Comparison of ENCODE assay signal across 8 cellular contexts in genomic region chrX:2610246-2611170, GRCh38.
DNase-seq lines count a peak whose midpoint lies in the region; ATAC-seq and TF ChIP-seq lines count a peak whose summit lies in the region.

No MANE protein-coding gene starts in this region.

- CTCF ChIA-PET in IMR-90 (lab: Yijun Ruan, JAX), result no interaction called here

- no peak overlapping the region for H3K56ac ChIP-seq in IMR-90 (ENCODE audit: extremely low read depth, insufficient read depth, low read length)

- no peak overlapping the region for H2BK20ac ChIP-seq in IMR-90 (ENCODE audit: low read depth, low read length)

- H3K9me3 ChIP-seq in IMR-90 (ENCODE audit: control insufficient read depth, insufficient read depth, low read length), result no peaks in the 10 kb centered on the region
- no peaks in the 10 kb centered on the region for H3K9me3 ChIP-seq in muscle layer of duodenum (ENCODE audit: control insufficient read depth in 1 of 2, low read length in 2 of 2)
- H3K9me3 ChIP-seq in BE2C, result no peaks in the 10 kb centered on the region

- no peak overlapping the region for H2AFZ ChIP-seq in IMR-90 (replicated peaks; ENCODE audit: low read length, poor library complexity)

- WGBS in IMR-90 (ENCODE audit: extremely low coverage in 2 of 2, insufficient read length in 1 of 2), 2 experiments, result 22% methylated on average over 5 of the region's 10 CpGs; no CpG with 5 or more reads in 1 of the 2 experiments

- peaks cover 6% of the 10 kb centered on the region for H3K4me1 ChIP-seq in IMR-90 (ENCODE audit: control insufficient read depth, insufficient read depth, low read length)
- H3K4me1 ChIP-seq in muscle layer of duodenum (ENCODE audit: control insufficient read depth in 1 of 2, insufficient read depth in 2 of 2, low read length in 2 of 2), result peaks cover 10 to 12% of the 10 kb centered on the region in 2 donors
- H3K4me1 ChIP-seq in BE2C, result no peaks in the 10 kb centered on the region

- no peak overlapping the region for H3K23ac ChIP-seq in IMR-90 (ENCODE audit: low read depth, low read length)

- peak overlapping the region; percentile 94 for H3K4me2 ChIP-seq in IMR-90 (ENCODE audit: low read depth, low read length)

- in situ Hi-C loops in IMR-90 (cut with MboI; ENCODE audit: low sequenced_read_pairs), result no loop called here

- TF ChIP-seq RAD21 in IMR-90 (IDR thresholded peaks at IDR 0.05; ENCODE audit: low read length), result no peak

- H2BK5ac ChIP-seq in IMR-90 (ENCODE audit: low read depth, low read length, poor library complexity, severe bottlenecking), result no peak overlapping the region

- H3K18ac ChIP-seq in IMR-90 (ENCODE audit: low read depth, low read length), result no peak overlapping the region

- no peak overlapping the region for H2BK15ac ChIP-seq in IMR-90 (ENCODE audit: low read depth, low read length)

- H2AK5ac ChIP-seq in IMR-90 (ENCODE audit: low read depth, low read length), result no peak overlapping the region

- H3K27ac ChIP-seq in IMR-90 (ENCODE audit: insufficient read depth, low read length) (no peak overlapping the region), muscle layer of duodenum (ENCODE audit: low read length) (peak overlapping the region; percentile 31)

- ATAC-seq in IMR-90 (ENCODE audit: low read depth) (no peak), left lobe of liver (no peak)

- H4K20me1 ChIP-seq in IMR-90 (ENCODE audit: insufficient read depth, low read length), result no peaks in the 10 kb centered on the region

- H4K8ac ChIP-seq in IMR-90 (ENCODE audit: low read depth in 2 of 2, low read length in 2 of 2), result no peak overlapping the region

- no peak for TF ChIP-seq CTCF in AG09309 (IDR thresholded peaks at IDR 0.05; ENCODE audit: control insufficient read depth, insufficient read depth, low read depth, low read length, missing control alignments)
- no peak for TF ChIP-seq CTCF in IMR-90 (conservative IDR thresholded peaks at IDR 0.05; ENCODE audit: low read depth, low read length)
- TF ChIP-seq CTCF in cardiac fibroblast (IDR thresholded peaks at IDR 0.05; ENCODE audit: low read depth, low read length), result no peak
- TF ChIP-seq CTCF in BE2C (IDR thresholded peaks at IDR 0.05; ENCODE audit: low read depth, low read length), result no peak

- DNase-seq in AG09309 (ENCODE audit: low read depth), result no peak
- DNase-seq in IMR-90, result peak; percentile 20
- DNase-seq in cardiac fibroblast (ENCODE audit: low read depth in 2 of 2), result peak in 1 of 2 donors; percentile 60
- DNase-seq in left lobe of liver (ENCODE audit: low spot score), result no peak
- no peak for DNase-seq in BE2C
- no peak for DNase-seq in posterior cingulate gyrus
- DNase-seq in NCI-H2171 (lab: John Stamatoyannopoulos, UW), result no peak

- BruUV-seq in IMR-90 (replicated peaks; lab: Mats Ljungman, UMichigan), result no TSS peak

- H3K14ac ChIP-seq in IMR-90 (replicated peaks; ENCODE audit: low read depth, low read length), result no peak overlapping the region

- peaks cover 5% of the 10 kb centered on the region; the same call in 1 of the 2 replicates for H3K9me1 ChIP-seq in IMR-90 (ENCODE audit: insufficient read depth, low read length)

- H3K27me3 ChIP-seq in IMR-90 (ENCODE audit: control insufficient read depth, insufficient read depth, low read length) (no peaks in the 10 kb centered on the region), muscle layer of duodenum (ENCODE audit: low read depth, low read length) (no peaks in the 10 kb centered on the region), BE2C (no peaks in the 10 kb centered on the region)

- TF ChIP-seq POLR2A in IMR-90 (IDR thresholded peaks at IDR 0.05; ENCODE audit: low read depth, low read length), result no peak

- H3K79me1 ChIP-seq in IMR-90 (ENCODE audit: low read depth in 1 of 2, low read length in 2 of 2), result peaks cover 8 to 12% of the 10 kb centered on the region in 2 experiments; a peak in 3 of 4 replicates

- POLR2A ChIA-PET in IMR-90 (lab: Charles Lee; ENCODE audit: unreplicated experiment), result no interaction called here

- no peak overlapping the region for H4K91ac ChIP-seq in IMR-90 (ENCODE audit: insufficient read depth, low read depth, low read length)

- H4K5ac ChIP-seq in IMR-90 (ENCODE audit: low read depth, low read length), result no peak overlapping the region

- dilution Hi-C loops in IMR-90 (cut with HindIII; ENCODE audit: low sequenced_read_pairs, unreplicated experiment), result no loop called here

- peak overlapping the region; percentile 51; the same call in 1 of the 2 replicates for H3K9ac ChIP-seq in IMR-90 (ENCODE audit: low read depth, low read length)

- no peak overlapping the region for H2BK120ac ChIP-seq in IMR-90 (ENCODE audit: low read depth, low read length)

- intact Hi-C loops in IMR-90 (cut with micrococcal nuclease) (loop anchor here (5.0 kb wide), 1 partner anchor 1158 kb away; the partner anchor contains the start of gene ASMTL), posterior cingulate gyrus (cut with DNase I) (no loop called here)

- H2AK9ac ChIP-seq in IMR-90 (replicated peaks; ENCODE audit: low read depth, low read length, poor library complexity), result no peak overlapping the region

- H3K36me3 ChIP-seq in IMR-90 (ENCODE audit: control insufficient read depth, insufficient read depth, low read length) (no peaks in the 10 kb centered on the region), muscle layer of duodenum (ENCODE audit: control insufficient read depth in 1 of 2, insufficient read depth in 2 of 2, low read length in 2 of 2) (peaks cover 0 to 2% of the 10 kb centered on the region in 2 donors), BE2C (no peaks in the 10 kb centered on the region)

- H3K4ac ChIP-seq in IMR-90 (ENCODE audit: low read depth, low read length), result no peak overlapping the region

- H3K4me3 ChIP-seq in AG09309 (ENCODE audit: control insufficient read depth, low read depth, low read length), result peak overlapping the region; percentile 96
- peak overlapping the region; percentile 10 for H3K4me3 ChIP-seq in IMR-90 (ENCODE audit: insufficient read depth, low read depth, low read length)
- H3K4me3 ChIP-seq in cardiac fibroblast (replicated peaks in 1 of 2; ENCODE audit: low read depth in 2 of 2, low read length in 2 of 2), result peak overlapping the region; percentile 84 to 90
- peak overlapping the region; percentile 87 to 94 for H3K4me3 ChIP-seq in muscle layer of duodenum (ENCODE audit: low read depth in 1 of 2, low read length in 2 of 2)
- no peak overlapping the region for H3K4me3 ChIP-seq in BE2C (ENCODE audit: low read depth, low read length)

TF ChIP-seq in IMR-90, 13 proteins besides CTCF, POLR2A, EP300 and RAD21:
- no peak for TF ChIP-seq USF2 (IDR thresholded peaks at IDR 0.05; ENCODE audit: low read depth, low read length)
- no peak for TF ChIP-seq RCOR1 (IDR thresholded peaks at IDR 0.05; ENCODE audit: insufficient replicate concordance, low read length)
- no peak for TF ChIP-seq BHLHE40 (IDR thresholded peaks at IDR 0.05; ENCODE audit: low read depth, low read length)
- no peak for TF ChIP-seq MAZ (IDR thresholded peaks at IDR 0.05; ENCODE audit: borderline replicate concordance, low read depth, low read length)
- TF ChIP-seq NFE2L2 (IDR thresholded peaks at IDR 0.05; ENCODE audit: low read depth, low read length), result no peak
- TF ChIP-seq SMC3 (IDR thresholded peaks at IDR 0.05; ENCODE audit: low read depth, low read length), result no peak
- TF ChIP-seq FOS (IDR thresholded peaks at IDR 0.05; ENCODE audit: low read depth, low read length), result no peak
- TF ChIP-seq MXI1 (IDR thresholded peaks at IDR 0.05; ENCODE audit: borderline replicate concordance, low read depth, low read length), result no peak
- TF ChIP-seq CEBPB (IDR thresholded peaks at IDR 0.05; ENCODE audit: low read depth, low read length), result no peak
- no peak for TF ChIP-seq ELK1 (IDR thresholded peaks at IDR 0.05; ENCODE audit: borderline replicate concordance, low read depth, low read length)
- TF ChIP-seq MAFK (IDR thresholded peaks at IDR 0.05; ENCODE audit: low read depth, low read length), result no peak
- TF ChIP-seq CHD1 (IDR thresholded peaks at IDR 0.05; ENCODE audit: low read depth, low read length), result no peak
- TF ChIP-seq RFX5 (IDR thresholded peaks at IDR 0.05; ENCODE audit: low read depth, low read length), result no peak
